Comparison of ENCODE assay signal across 26 cellular contexts in genomic region chr7:141102436-141102835, GRCh38. TPM values are rescaled to one million over a fixed set of nuclear protein-coding genes. Genes with fewer than 3 reads are reported as not detected.
"Had no signal": no experiment of that assay in that cellular context is flagged by ENCODE, and none has a peak within 500 bp of the region (broad histone marks: within the 10 kb centered on the region; RNA-seq: fewer than 3 reads in every experiment).

No MANE protein-coding gene starts in this region.

- H3K4me2 ChIP-seq: SK-N-SH had no signal

- ATAC-seq: activated CD8-positive, alpha-beta T cell treated with anti-CD3 and anti-CD28 coated beads for 36 hours; activated naive CD4-positive, alpha-beta T cell treated with anti-CD3 and anti-CD28 coated beads, Interleukin-2, amount 50 U/mL, for 72 hours; activated T-cell treated with anti-CD3 and anti-CD28 coated beads, Interleukin-2, amount 50 U/mL, for 72 hours; activated T-helper 17 cell treated with anti-CD3 and anti-CD28 coated beads, Interleukin-2, amount 50 U/mL, for 72 hours; PC-3 had no signal

- H3K36me3 ChIP-seq: Peyer's patch, SJSA1 had no signal

- H3K27ac ChIP-seq: Peyer's patch, SJSA1 had no signal

- H3K4me1 ChIP-seq: Peyer's patch, SJSA1 had no signal

- DNase-seq: activated CD4-positive, alpha-beta T cell treated with anti-CD3 and anti-CD28 coated beads, Interleukin-2, amount 10 ng/mL, durations not matched to agents 24 days and 14 days; activated CD4-positive, alpha-beta T cell treated with anti-CD3 and anti-CD28 coated beads, Interleukin-2, amount 50 U/mL, for 4 hours; activated CD8-positive, alpha-beta T cell treated with anti-CD3 and anti-CD28 coated beads for 36 hours; activated effector memory CD4-positive, alpha-beta T cell treated with anti-CD3 and anti-CD28 coated beads, Interleukin-2, amount 50 U/mL, for 16 hours; activated naive CD4-positive, alpha-beta T cell treated with anti-CD3 and anti-CD28 coated beads for 36 hours; activated T-cell treated with anti-CD3 and anti-CD28 coated beads, Interleukin-2, amount 50 U/mL, for 1 hour; activated T-cell treated with anti-CD3 and anti-CD28 coated beads, Interleukin-2, amount 50 U/mL, for 72 hours; caudate nucleus; cerebellar nuclear complex; Karpas-422; KBM-7; NCI-H1105; NCI-H1436 treated with DMSO at 0.1 percent for 48 hours; NCI-H510A; NCI-H526; NCI-H774; NK-92 treated with Interleukin-12 subunit alpha and Interleukin-12 subunit beta, amount 100 ng/mL, for 24 hours; PC-3; Peyer's patch; RPMI8226; SHP77 treated with DMSO at 0.1 percent for 48 hours; SK-N-SH had no signal

- H3K9me3 ChIP-seq: Peyer's patch, SJSA1 had no signal

- H3K4me3 ChIP-seq: Peyer's patch, SJSA1 had no signal

- H3K27me3 ChIP-seq: Peyer's patch, SJSA1 had no signal

- H3K9ac ChIP-seq: SK-N-SH had no signal

RNA-seq across cellular contexts. Expression of gene TMEM178B, which starts 28.6 kb away (rescaled TPM):
- total RNA-seq: MCF 10A had no signal
